ENCODE assay signal across 20 cellular contexts in the genomic region with DNA sequence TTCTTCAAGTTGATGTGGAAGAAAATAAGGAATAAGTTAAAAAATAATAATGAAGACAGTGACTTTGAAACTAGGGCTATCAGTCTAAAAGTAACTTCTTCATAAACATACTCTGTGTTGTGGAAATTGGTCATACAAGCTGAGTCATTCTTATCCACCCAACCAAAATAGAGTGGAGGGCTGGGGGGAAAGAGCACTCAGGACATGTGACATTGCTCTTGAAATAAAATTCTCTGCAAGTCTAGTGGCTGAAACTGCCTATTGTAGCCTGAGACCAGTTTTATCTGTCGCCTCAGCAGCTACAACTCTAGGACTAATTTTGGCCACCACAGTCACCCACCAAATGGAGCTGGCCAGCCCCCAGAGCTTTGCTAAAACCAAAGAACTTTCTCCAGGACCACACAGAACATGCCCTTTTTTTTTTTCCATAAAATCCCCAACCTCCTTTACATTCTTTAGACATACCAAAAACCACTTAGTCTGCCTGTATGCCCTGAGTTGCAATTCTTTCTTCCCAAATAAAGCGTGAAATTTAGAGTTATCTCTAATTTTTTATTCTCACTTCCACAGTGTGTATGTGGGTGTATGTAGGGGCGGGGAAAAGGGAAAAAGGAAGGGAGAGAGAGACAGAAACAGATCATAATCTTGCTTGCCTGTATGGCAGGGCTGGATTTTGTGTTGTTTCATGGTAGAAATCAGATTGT. TPM values are rescaled to one million over a fixed set of nuclear protein-coding genes. Genes with fewer than 3 reads are reported as not detected.
DNase-seq lines count a peak whose midpoint lies in the region; ATAC-seq and TF ChIP-seq lines count a peak whose summit lies in the region.
"Had no signal": no experiment of that assay in that cellular context is flagged by ENCODE, and none has a peak within 500 bp of the region (broad histone marks: within the 10 kb centered on the region; RNA-seq: fewer than 3 reads in every experiment).

No MANE protein-coding gene starts in this region.

- H3K36me3 ChIP-seq in left ventricle myocardium inferior (no peaks in the 10 kb centered on the region), thyroid gland (no peaks in the 10 kb centered on the region)
- H3K36me3 ChIP-seq: adrenal gland, stomach, vagina had no signal

- peaks cover 15% of the 10 kb centered on the region for H3K27me3 Mint-ChIP-seq in activated naive CD4-positive, alpha-beta T cell treated with anti-CD3 and anti-CD28 coated beads, Interleukin-2, amount 50 U/mL, for 24 hours
- H3K27me3 Mint-ChIP-seq in activated naive CD4-positive, alpha-beta T cell treated with anti-CD3 and anti-CD28 coated beads for 36 hours (ENCODE audit: low read depth): peaks cover 17% of the 10 kb centered on the region
- peaks cover 26% of the 10 kb centered on the region for H3K27me3 Mint-ChIP-seq in stimulated activated naive CD8-positive, alpha-beta T cell treated with anti-CD3 and anti-CD28 coated beads, Interleukin-15, amount 100 ng/mL, for 72 hours

- intact Hi-C loops in activated naive CD4-positive, alpha-beta T cell treated with anti-CD3 and anti-CD28 coated beads for 36 hours (cut with micrococcal nuclease): no loop called here
- intact Hi-C loops in left ventricle myocardium inferior (cut with micrococcal nuclease) (no loop called here), thyroid gland (cut with DNase I) (no loop called here)

- peaks cover 41% of the 10 kb centered on the region for H3K4me1 ChIP-seq in left ventricle myocardium inferior
- peaks cover 13 to 15% of the 10 kb centered on the region in 2 donors for H3K4me1 ChIP-seq in thyroid gland
- H3K4me1 ChIP-seq: vagina had no signal

- peaks cover 5% of the 10 kb centered on the region for H3K4me1 Mint-ChIP-seq in activated naive CD4-positive, alpha-beta T cell treated with anti-CD3 and anti-CD28 coated beads, Interleukin-2, amount 50 U/mL, for 24 hours
- H3K4me1 Mint-ChIP-seq in activated naive CD4-positive, alpha-beta T cell treated with anti-CD3 and anti-CD28 coated beads for 36 hours (ENCODE audit: low read depth): no peaks in the 10 kb centered on the region
- H3K4me1 Mint-ChIP-seq in stimulated activated naive CD8-positive, alpha-beta T cell treated with anti-CD3 and anti-CD28 coated beads, Interleukin-15, amount 100 ng/mL, for 72 hours: no peaks in the 10 kb centered on the region

- H3K4me3 ChIP-seq in left ventricle myocardium inferior (no peak overlapping the region), thyroid gland (replicated peaks in 1 of 3) (no peak overlapping the region)
- H3K4me3 ChIP-seq: adrenal gland, stomach, vagina had no signal

- in situ Hi-C loops in SK-MEL-5 (cut with HindIII; ENCODE audit: low pct_unique_long_range_greater_than_20kb, low sequenced_read_pairs): no loop called here

- peak in 1 of 2 donors; percentile 59 for TF ChIP-seq POLR2A in thyroid gland (IDR thresholded peaks at IDR 0.05)
- TF ChIP-seq POLR2A in GM18505 (IDR thresholded peaks at IDR 0.05; ENCODE audit: borderline replicate concordance, extremely low read depth, insufficient read depth, insufficient read length): no peak

- CTCF ChIA-PET in activated naive CD4-positive, alpha-beta T cell treated with anti-CD3 and anti-CD28 coated beads for 36 hours (lab: Charles Lee): interaction anchor here (0.6 kb wide), 1 partner anchor 12 kb away, joined by 4 read pairs; no protein-coding TSS in a partner anchor

- peak overlapping the region; percentile 75 for H3K27ac ChIP-seq in left ventricle myocardium inferior (replicated peaks)
- peak overlapping the region; percentile 85 to 90 (median 90) for H3K27ac ChIP-seq in thyroid gland
- H3K27ac ChIP-seq: adrenal gland, stomach, vagina had no signal

- H3K27me3 ChIP-seq in left ventricle myocardium inferior (ENCODE audit: low read depth) (no peaks in the 10 kb centered on the region), thyroid gland (no peaks in the 10 kb centered on the region)
- H3K27me3 ChIP-seq: adrenal gland, stomach, vagina had no signal

- no peak for DNase-seq in activated naive CD4-positive, alpha-beta T cell treated with anti-CD3 and anti-CD28 coated beads for 36 hours
- DNase-seq in SK-MEL-5 (ENCODE audit: low read depth, low spot score) (peak; percentile 50), left ventricle myocardium inferior (no peak), thyroid gland (peak; percentile 71 to 73)
- DNase-seq in stimulated activated naive CD8-positive, alpha-beta T cell treated with anti-CD3 and anti-CD28 coated beads, Interleukin-15, amount 100 ng/mL, for 72 hours: no peak
- DNase-seq: activated B cell treated with CpG ODN at 0.5 μM for 24 hours; adrenal gland; CD8-positive, alpha-beta T cell; cerebellar nuclear complex; EL; GOT3; NCI-H2029 treated with DMSO at 0.1 percent for 48 hours; NCI-H526; stomach had no signal

- TF ChIP-seq CTCF in left ventricle myocardium inferior (IDR thresholded peaks at IDR 0.05; ENCODE audit: borderline replicate concordance) (no peak), thyroid gland (IDR thresholded peaks at IDR 0.05) (peak in 1 of 6 experiments; percentile 16)

- no peak overlapping the region for H3K4me3 Mint-ChIP-seq in activated naive CD4-positive, alpha-beta T cell treated with anti-CD3 and anti-CD28 coated beads, Interleukin-2, amount 50 U/mL, for 24 hours
- H3K4me3 Mint-ChIP-seq in activated naive CD4-positive, alpha-beta T cell treated with anti-CD3 and anti-CD28 coated beads for 36 hours: no peak overlapping the region
- no peak overlapping the region for H3K4me3 Mint-ChIP-seq in stimulated activated naive CD8-positive, alpha-beta T cell treated with anti-CD3 and anti-CD28 coated beads, Interleukin-15, amount 100 ng/mL, for 72 hours
- H3K4me3 Mint-ChIP-seq: activated B cell treated with CpG ODN at 0.5 μM for 24 hours; activated T-helper 17 cell treated with anti-CD3 and anti-CD28 coated beads, Interleukin-2, amount 50 U/mL, for 72 hours; CD8-positive, alpha-beta T cell had no signal

- H3K9me3 ChIP-seq in left ventricle myocardium inferior (replicated peaks): no peaks in the 10 kb centered on the region
- no peaks in the 10 kb centered on the region for H3K9me3 ChIP-seq in thyroid gland
- H3K9me3 ChIP-seq: adrenal gland, stomach, vagina had no signal

- H3K9me3 Mint-ChIP-seq in activated naive CD4-positive, alpha-beta T cell treated with anti-CD3 and anti-CD28 coated beads, Interleukin-2, amount 50 U/mL, for 24 hours: no peaks in the 10 kb centered on the region
- H3K9me3 Mint-ChIP-seq in activated naive CD4-positive, alpha-beta T cell treated with anti-CD3 and anti-CD28 coated beads for 36 hours: no peaks in the 10 kb centered on the region
- H3K9me3 Mint-ChIP-seq in stimulated activated naive CD8-positive, alpha-beta T cell treated with anti-CD3 and anti-CD28 coated beads, Interleukin-15, amount 100 ng/mL, for 72 hours: no peaks in the 10 kb centered on the region
- H3K9me3 Mint-ChIP-seq: activated B cell treated with CpG ODN at 0.5 μM for 24 hours; activated T-helper 17 cell treated with anti-CD3 and anti-CD28 coated beads, Interleukin-2, amount 50 U/mL, for 72 hours; CD8-positive, alpha-beta T cell had no signal

- 46 to 50% methylated on average over 3 of the region's 3 CpGs for WGBS in thyroid gland, 2 donors

- H3K36me3 Mint-ChIP-seq in activated naive CD4-positive, alpha-beta T cell treated with anti-CD3 and anti-CD28 coated beads, Interleukin-2, amount 50 U/mL, for 24 hours: no peaks in the 10 kb centered on the region
- H3K36me3 Mint-ChIP-seq in activated naive CD4-positive, alpha-beta T cell treated with anti-CD3 and anti-CD28 coated beads for 36 hours (ENCODE audit: low read depth): no peaks in the 10 kb centered on the region
- H3K36me3 Mint-ChIP-seq: CD8-positive, alpha-beta T cell had no signal

- ATAC-seq in HG02938 (IDR thresholded peaks at IDR 0.05; ENCODE audit: unreplicated experiment) (no peak), GM18505 (IDR thresholded peaks at IDR 0.05; ENCODE audit: unreplicated experiment) (no peak)
- no peak for ATAC-seq in stimulated activated naive CD8-positive, alpha-beta T cell treated with anti-CD3 and anti-CD28 coated beads, Interleukin-15, amount 100 ng/mL, for 72 hours
- ATAC-seq: activated T-helper 17 cell treated with anti-CD3 and anti-CD28 coated beads, Interleukin-2, amount 50 U/mL, for 72 hours; CD8-positive, alpha-beta T cell; Panc1 had no signal

- peak overlapping the region; percentile 51 for H3K27ac Mint-ChIP-seq in activated naive CD4-positive, alpha-beta T cell treated with anti-CD3 and anti-CD28 coated beads, Interleukin-2, amount 50 U/mL, for 24 hours
- no peak overlapping the region for H3K27ac Mint-ChIP-seq in activated naive CD4-positive, alpha-beta T cell treated with anti-CD3 and anti-CD28 coated beads for 36 hours
- H3K27ac Mint-ChIP-seq in stimulated activated naive CD8-positive, alpha-beta T cell treated with anti-CD3 and anti-CD28 coated beads, Interleukin-15, amount 100 ng/mL, for 72 hours: no peak overlapping the region
- H3K27ac Mint-ChIP-seq: activated B cell treated with CpG ODN at 0.5 μM for 24 hours; activated T-helper 17 cell treated with anti-CD3 and anti-CD28 coated beads, Interleukin-2, amount 50 U/mL, for 72 hours; CD8-positive, alpha-beta T cell had no signal

RNA-seq across cellular contexts. Expression of gene SLC25A4, which starts 23.0 kb away (rescaled TPM):
- total RNA-seq in activated naive CD4-positive, alpha-beta T cell treated with anti-CD3 and anti-CD28 coated beads for 36 hours: 1 to 10 TPM; 4.3 to 5.0 TPM
- 93.7 and 95.1 TPM in 2 replicates for total RNA-seq in SK-MEL-5 (2014; rRNA removed; shearing (Covaris generic))
- polyA plus RNA-seq in SK-MEL-5 (2015; cell fraction: cytosol; rRNA removed): 70.4 and 72.4 TPM in 2 replicates
- polyA plus RNA-seq in SK-MEL-5 (2015; cell fraction: nucleus; rRNA removed): 70.8 and 73.5 TPM in 2 replicates
- total RNA-seq in left ventricle myocardium inferior (2,250 TPM), thyroid gland (10 to 100 TPM; 26.7 to 56.7 (median 41.8) TPM)

Comparison
In these comparisons a context has a peak if more than half of its experiments do, and no peak if none do; other contexts are left out.
1. DNase-seq: peak in SK-MEL-5 (single experiment) and thyroid gland (2 of 2); none in activated naive CD4-positive, alpha-beta T cell treated with anti-CD3 and anti-CD28 coated beads for 36 hours (single experiment), left ventricle myocardium inferior (single experiment) and stimulated activated naive CD8-positive, alpha-beta T cell treated with anti-CD3 and anti-CD28 coated beads, Interleukin-15, amount 100 ng/mL, for 72 hours (0 of 2).
2. RNA of gene SLC25A4, which starts 23.0 kb away (total RNA-seq): 2,250 TPM in left ventricle myocardium inferior (single experiment); 93.7 to 95.1 TPM in SK-MEL-5, 26.7 to 56.7 TPM in thyroid gland and 4.3 to 5.0 TPM in activated naive CD4-positive, alpha-beta T cell treated with anti-CD3 and anti-CD28 coated beads for 36 hours; every median in the first group is over 10 times any median in the second.